26 cellular contexts compared by ENCODE assay signal in the genomic region with DNA sequence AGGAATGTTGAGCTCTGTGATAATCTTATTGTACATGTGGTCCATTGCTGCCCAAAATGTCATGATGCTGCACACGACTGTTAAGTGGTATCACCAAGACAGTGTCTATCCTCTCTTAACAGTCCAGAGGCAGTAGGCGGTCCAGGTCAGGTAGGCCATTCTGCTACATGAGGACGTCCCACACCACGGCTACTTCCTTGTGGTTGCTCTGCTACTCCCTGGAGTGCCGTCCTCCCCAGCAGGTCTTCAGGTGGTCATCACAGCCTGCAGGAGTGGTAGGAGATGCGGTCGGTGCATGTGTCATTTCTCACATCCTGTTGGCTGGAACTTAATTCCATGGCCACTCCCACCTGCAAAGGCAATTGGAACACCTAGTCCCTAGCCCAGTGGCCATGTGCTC. TPM values are rescaled to one million over a fixed set of nuclear protein-coding genes. Genes with fewer than 3 reads are reported as not detected.
"Had no signal": no experiment of that assay in that cellular context is flagged by ENCODE, and none has a peak within 500 bp of the region (broad histone marks: within the 10 kb centered on the region; RNA-seq: fewer than 3 reads in every experiment).

No MANE protein-coding gene starts in this region.

- DNase-seq: kidney glomerular epithelial cell; left cardiac atrium; left lung; lower lobe of right lung; mammary epithelial cell; mesendoderm; mucosa of descending colon; naive thymus-derived CD4-positive, alpha-beta T cell; ovary; right lobe of liver; stimulated activated CD4-positive, alpha-beta T cell treated with anti-CD3 and anti-CD28 coated beads, Interleukin-1b, Interleukin-23, amount 100 ng/mL, for 48 hours; stimulated activated CD4-positive, alpha-beta T cell treated with anti-CD3 and anti-CD28 coated beads, Interleukin-2, amount 100 ng/mL, for 48 hours; stimulated activated CD4-positive, alpha-beta T cell treated with anti-CD3 and anti-CD28 coated beads, Interleukin-4, amount 100 ng/mL, for 4 hours; stimulated activated CD8-positive, alpha-beta memory T cell treated with anti-CD3 and anti-CD28 coated beads, Interleukin-4, amount 100 ng/mL, for 48 hours; stimulated activated naive CD4-positive, alpha-beta T cell treated with Interleukin-2 at 50 U/mL for 16 hours; stimulated activated naive CD8-positive, alpha-beta T cell treated with anti-CD3 and anti-CD28 coated beads, Interleukin-15, amount 100 ng/mL, for 72 hours; substantia nigra; uterus had no signal

- H3K4me3 ChIP-seq: hepatocyte, left lung, lower lobe of right lung, mucosa of descending colon, ovary, right atrium auricular region, right lobe of liver, smooth muscle cell, tibial nerve, uterus had no signal

- H3K4me1 ChIP-seq: right lobe of liver, uterus had no signal

- H3K27ac ChIP-seq: left lung, lower lobe of right lung, ovary, right atrium auricular region, right lobe of liver, tibial nerve, uterus had no signal

- H3K9me3 ChIP-seq: left lung, lower lobe of right lung, mucosa of descending colon, ovary, right atrium auricular region, right lobe of liver, tibial nerve, uterus had no signal

- H3K27me3 ChIP-seq: hepatocyte, ovary, right atrium auricular region, right lobe of liver, tibial nerve, uterus had no signal

- H2AFZ ChIP-seq: hepatocyte had no signal

- ATAC-seq: left cardiac atrium; left lung; lower lobe of right lung; mucosa of descending colon; naive thymus-derived CD4-positive, alpha-beta T cell; natural killer cell treated with Interleukin-12 subunit alpha and Interleukin-12 subunit beta and Interleukin-15 and Interleukin-18, amount 100 ng/mL, for 72 hours; right lobe of liver; stimulated activated memory B cell treated with anti-CD40 and anti-IgM and Interleukin-4, amounts not matched to agents 10 μg/mL and 1 μg/mL and 100 μg/mL, for 72 hours; stimulated activated naive CD8-positive, alpha-beta T cell treated with anti-CD3 and anti-CD28 coated beads, Interleukin-15, amount 100 ng/mL, for 72 hours had no signal

- H3K4me2 ChIP-seq: hepatocyte, smooth muscle cell had no signal

- H3K79me2 ChIP-seq: hepatocyte had no signal

- H3K36me3 ChIP-seq: left lung, lower lobe of right lung, ovary, right atrium auricular region, right lobe of liver, tibial nerve, uterus had no signal

RNA-seq across cellular contexts. Expression of gene STK32B, which starts 11.5 kb away (rescaled TPM):
- total RNA-seq: natural killer cell treated with Interleukin-12 subunit alpha and Interleukin-12 subunit beta and Interleukin-15 and Interleukin-18, amount 100 ng/mL, for 72 hours had no signal
- polyA plus RNA-seq: naive thymus-derived CD4-positive, alpha-beta T cell had no signal

RNA-seq across cellular contexts. Expression of gene CYTL1, which starts 20.5 kb away (rescaled TPM):
- total RNA-seq: mammary epithelial cell; myocyte; natural killer cell treated with Interleukin-12 subunit alpha and Interleukin-12 subunit beta and Interleukin-15 and Interleukin-18, amount 100 ng/mL, for 72 hours; right atrium auricular region had no signal
- polyA plus RNA-seq: naive thymus-derived CD4-positive, alpha-beta T cell; neural cell had no signal
